ENCODE assay signal across 8 cellular contexts in the genomic region with DNA sequence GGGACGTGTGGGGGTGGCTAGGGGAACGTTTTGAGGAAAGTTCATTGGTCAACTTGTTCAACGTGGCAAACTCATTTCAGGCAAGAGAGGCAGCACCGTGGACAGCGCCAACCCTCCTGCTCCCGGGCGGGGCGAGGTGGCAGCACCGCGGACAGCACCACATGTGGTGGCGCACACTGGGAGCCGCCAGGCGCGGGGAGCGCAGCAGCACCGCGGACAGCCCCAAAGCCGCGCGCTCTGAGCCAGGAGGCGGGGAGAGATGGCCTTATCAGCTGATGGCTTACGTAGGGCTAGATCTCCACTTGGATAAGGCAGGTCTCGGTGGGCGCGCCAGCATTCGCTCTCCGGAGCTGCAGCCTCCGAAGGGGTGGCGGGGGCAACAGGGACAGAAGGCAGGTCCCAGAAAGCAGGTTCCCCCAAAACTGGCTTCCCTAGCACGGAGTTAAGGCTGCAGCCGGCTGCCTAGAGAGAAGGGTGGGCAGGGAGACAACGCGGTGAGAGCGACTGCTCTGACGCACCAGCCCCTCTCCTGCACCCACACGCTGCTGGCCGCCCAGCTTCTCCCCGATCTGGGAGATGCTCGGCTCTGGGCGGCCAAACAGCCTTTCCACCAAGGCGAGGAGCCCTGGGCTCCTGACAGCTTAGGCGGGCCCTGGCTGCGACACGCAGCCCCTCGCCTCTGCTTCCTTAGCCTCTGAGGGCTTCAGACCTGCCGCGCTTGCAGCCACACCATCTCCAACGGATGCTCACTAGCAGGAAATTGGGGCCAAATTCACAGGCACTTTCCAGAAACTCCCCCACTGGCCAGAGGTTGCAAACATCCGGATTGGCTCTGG. TPM values are rescaled to one million over a fixed set of nuclear protein-coding genes. Genes with fewer than 3 reads are reported as not detected.
DNase-seq lines count a peak whose midpoint lies in the region; ATAC-seq and TF ChIP-seq lines count a peak whose summit lies in the region.

Gene HTR5A, plus strand, starts transcription at position 333 of the 836 bp plus-strand sequence. CDS start 576 bp downstream, outside the sequence.

- no peak for TF ChIP-seq EP300 in stomach (IDR thresholded peaks at IDR 0.05)

- H3K4me2 ChIP-seq in PC-9 = no peak within 1 kb of the TSS
- peak within 1 kb of the TSS; percentile 79 for H3K4me2 ChIP-seq in neural progenitor cell

- H3K4me1 ChIP-seq in PC-9 (replicated peaks; ENCODE audit: insufficient read depth) (no peaks in the 10 kb centered on the region), neural progenitor cell (no peaks in the 10 kb centered on the region), stomach (peaks cover 0 to 9% (median 0%) of the 10 kb centered on the region in 4 donors)

- no peaks in the 10 kb centered on the region for H3K9me3 Mint-ChIP-seq in activated T-helper 17 cell treated with anti-CD3 and anti-CD28 coated beads, Interleukin-2, amount 50 U/mL, for 72 hours
- no peaks in the 10 kb centered on the region for H3K9me3 Mint-ChIP-seq in neural progenitor cell

- no peak for TF ChIP-seq POLR2A in stomach (IDR thresholded peaks at IDR 0.05)

- H3K27ac ChIP-seq in PC-9 (no peak within 1 kb of the TSS), neural progenitor cell (no peak within 1 kb of the TSS), stomach (no peak within 1 kb of the TSS)

- intact Hi-C loops in PC-9 (cut with micrococcal nuclease; ENCODE audit: unreplicated experiment) = loop anchor here (5.0 kb wide), 1 partner anchor 143 kb away; no protein-coding TSS in a partner anchor
- intact Hi-C loops in stomach (cut with DNase I; ENCODE audit: low total_unique reads) = no loop called here

- no TSS peak for BruUV-seq in PC-9 (replicated peaks; lab: Mats Ljungman, UMichigan)

- H2AFZ ChIP-seq in PC-9 = no peak within 1 kb of the TSS
- H2AFZ ChIP-seq in neural progenitor cell (replicated peaks) = no peak within 1 kb of the TSS

- H3K79me2 ChIP-seq in PC-9 (ENCODE audit: low read depth) = no peaks in the 10 kb centered on the region
- no peaks in the 10 kb centered on the region for H3K79me2 ChIP-seq in neural progenitor cell (ENCODE audit: low read depth)

- H3F3A ChIP-seq in PC-9 (ENCODE audit: insufficient read depth, low read depth) (no peaks in the 10 kb centered on the region), neural progenitor cell (ENCODE audit: low read depth) (no peaks in the 10 kb centered on the region)

- H3K36me3 Mint-ChIP-seq in activated T-helper 17 cell treated with anti-CD3 and anti-CD28 coated beads, Interleukin-2, amount 50 U/mL, for 72 hours (ENCODE audit: low read depth) = no peaks in the 10 kb centered on the region
- no peaks in the 10 kb centered on the region for H3K36me3 Mint-ChIP-seq in neural progenitor cell

- in situ Hi-C loops in ACHN (cut with HindIII; ENCODE audit: low pct_ligation_motif_present, low pct_unique_long_range_greater_than_20kb, low sequenced_read_pairs) = no loop called here

- ATAC-seq in GM18868 (IDR thresholded peaks at IDR 0.05; ENCODE audit: unreplicated experiment) (peak; percentile 99), HG03064 (IDR thresholded peaks at IDR 0.05; ENCODE audit: low read depth, unreplicated experiment) (peak; percentile 97)
- peak; percentile 63 for ATAC-seq in activated T-helper 17 cell treated with anti-CD3 and anti-CD28 coated beads, Interleukin-2, amount 50 U/mL, for 72 hours (replicated peaks)

- H3K36me3 ChIP-seq in PC-9 (ENCODE audit: low read depth) (no peaks in the 10 kb centered on the region), neural progenitor cell (no peaks in the 10 kb centered on the region), stomach (no peaks in the 10 kb centered on the region)

- DNase-seq in ACHN = peak; percentile 95
- peak; percentile 55 to 77 for DNase-seq in PC-9
- DNase-seq in fibroblast of the aortic adventitia (ENCODE audit: low read depth) = peak; percentile 80
- peak; percentile 98 for DNase-seq in neural progenitor cell (ENCODE audit: low spot score)
- DNase-seq in stomach = peak; percentile 80

- H3K9me2 ChIP-seq in PC-9 (ENCODE audit: insufficient read depth) = no peaks in the 10 kb centered on the region

- peaks cover 72% of the 10 kb centered on the region for H3K27me3 ChIP-seq in PC-9 (ENCODE audit: insufficient read depth, low read depth)
- H3K27me3 ChIP-seq in neural progenitor cell = peaks cover 65% of the 10 kb centered on the region
- peaks cover 0 to 46% (median 23%) of the 10 kb centered on the region in 3 donors for H3K27me3 ChIP-seq in stomach

- TF ChIP-seq CTCF in PC-9 (conservative IDR thresholded peaks at IDR 0.05) (no peak), fibroblast of the aortic adventitia (IDR thresholded peaks at IDR 0.05; ENCODE audit: insufficient read depth, low read length) (peak; percentile 3), neural progenitor cell (IDR thresholded peaks at IDR 0.05) (peak; percentile 19), stomach (IDR thresholded peaks at IDR 0.05) (no peak)

- POLR2A ChIA-PET in PC-9 (lab: Charles Lee; ENCODE audit: unreplicated experiment) = no interaction called here

- WGBS in stomach, 5 donors = 3 to 7% (median 4%) methylated on average over 33 to 49 of the region's 49 CpGs

- H3K9ac ChIP-seq in neural progenitor cell = no peak within 1 kb of the TSS

- peaks cover 34% of the 10 kb centered on the region for H3K27me3 Mint-ChIP-seq in activated T-helper 17 cell treated with anti-CD3 and anti-CD28 coated beads, Interleukin-2, amount 50 U/mL, for 72 hours
- H3K27me3 Mint-ChIP-seq in neural progenitor cell (ENCODE audit: insufficient read depth, low read depth) = peaks cover 26% of the 10 kb centered on the region

- H3K27ac Mint-ChIP-seq in activated T-helper 17 cell treated with anti-CD3 and anti-CD28 coated beads, Interleukin-2, amount 50 U/mL, for 72 hours = no peak within 1 kb of the TSS
- no peak within 1 kb of the TSS for H3K27ac Mint-ChIP-seq in neural progenitor cell

- H3K4me3 Mint-ChIP-seq in activated T-helper 17 cell treated with anti-CD3 and anti-CD28 coated beads, Interleukin-2, amount 50 U/mL, for 72 hours = no peak within 1 kb of the TSS
- peak within 1 kb of the TSS; percentile 39 for H3K4me3 Mint-ChIP-seq in neural progenitor cell

- H3K4me3 ChIP-seq in PC-9 (no peak within 1 kb of the TSS), fibroblast of the aortic adventitia (ENCODE audit: low read depth, low read length) (peak within 1 kb of the TSS; percentile 9), neural progenitor cell (peak within 1 kb of the TSS; percentile 42), stomach (no peak within 1 kb of the TSS)

- H3K9me3 ChIP-seq in PC-9 (ENCODE audit: insufficient read depth, low read depth) = no peaks in the 10 kb centered on the region
- no peaks in the 10 kb centered on the region for H3K9me3 ChIP-seq in neural progenitor cell (ENCODE audit: low read depth)
- H3K9me3 ChIP-seq in stomach = no peaks in the 10 kb centered on the region

- CTCF ChIA-PET in PC-9 (lab: Charles Lee) = no interaction called here

- H4K20me1 ChIP-seq in PC-9 (ENCODE audit: insufficient read depth) (no peaks in the 10 kb centered on the region; the same call in 1 of the 2 replicates), neural progenitor cell (ENCODE audit: low read depth) (peaks cover 5% of the 10 kb centered on the region)

- no peaks in the 10 kb centered on the region for H3K4me1 Mint-ChIP-seq in activated T-helper 17 cell treated with anti-CD3 and anti-CD28 coated beads, Interleukin-2, amount 50 U/mL, for 72 hours
- peaks cover 2% of the 10 kb centered on the region for H3K4me1 Mint-ChIP-seq in neural progenitor cell

RNA-seq across cellular contexts. Expression of gene HTR5A, which starts in this region (rescaled TPM):
- not detected in 2 replicates for total RNA-seq in PC-9 (2021)
- not detected for total RNA-seq in activated T-helper 17 cell treated with anti-CD3 and anti-CD28 coated beads, Interleukin-2, amount 50 U/mL, for 72 hours
- total RNA-seq in fibroblast of the aortic adventitia (ENCODE audit: low replicate concordance) = not detected in 2 replicates
- not detected in 2 replicates for total RNA-seq in neural progenitor cell (ENCODE audit: low replicate concordance)
- not detected for total RNA-seq in stomach
- not detected for polyA plus RNA-seq in stomach

Comparison
In these comparisons a context has a peak if more than half of its experiments do, and no peak if none do; other contexts are left out.
1. Peak in DNase-seq in PC-9; RNA of the gene not detected or under 1 TPM.
2. Peak in ATAC-seq in activated T-helper 17 cell treated with anti-CD3 and anti-CD28 coated beads, Interleukin-2, amount 50 U/mL, for 72 hours; RNA of the gene not detected or under 1 TPM.
3. Peak in DNase-seq and H3K4me3 ChIP-seq in fibroblast of the aortic adventitia; RNA of the gene not detected or under 1 TPM.
4. Peak in DNase-seq, H3K4me3 ChIP-seq and H3K4me2 ChIP-seq in neural progenitor cell; RNA of the gene not detected or under 1 TPM.
5. Peak in DNase-seq in stomach; RNA of the gene not detected or under 1 TPM.
6. CTCF ChIP-seq: peak in fibroblast of the aortic adventitia (single experiment) and neural progenitor cell (single experiment); none in PC-9 (single experiment) and stomach (0 of 7).
7. Peak in every context shown above with its lines, with median percentiles within 50 percentile points of each other: DNase-seq and ATAC-seq.